In the genomic region with DNA sequence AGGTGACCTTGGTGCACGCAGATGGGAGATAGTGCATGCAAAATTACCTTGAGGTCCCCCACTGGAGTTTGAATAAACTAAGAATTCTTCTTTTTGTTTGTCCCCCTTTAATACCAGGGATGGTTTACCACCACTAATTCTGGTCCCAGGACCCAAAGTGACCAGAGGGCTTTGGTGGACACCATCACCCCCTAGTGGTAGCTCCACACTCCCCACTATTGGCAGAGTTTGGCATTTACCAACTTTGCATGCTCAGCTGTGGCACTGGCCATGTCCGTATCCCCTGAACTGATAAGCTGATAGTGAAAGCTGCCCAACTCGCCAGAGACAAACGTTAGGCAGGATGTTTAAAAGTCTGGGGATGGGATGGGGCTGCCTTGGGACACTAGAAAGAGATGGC, we compare ENCODE assay signal across 9 cellular contexts. TPM values are rescaled to one million over a fixed set of nuclear protein-coding genes. Genes with fewer than 3 reads are reported as not detected.
DNase-seq lines count a peak whose midpoint lies in the region; ATAC-seq, FAIRE-seq and TF ChIP-seq lines count a peak whose summit lies in the region.
"Had no signal": no experiment of that assay in that cellular context is flagged by ENCODE, and none has a peak within 500 bp of the region (broad histone marks: within the 10 kb centered on the region; RNA-seq: fewer than 3 reads in every experiment).

No MANE protein-coding gene starts in this region.

- no peaks in the 10 kb centered on the region for H3K9me3 ChIP-seq in right atrium auricular region
- no peaks in the 10 kb centered on the region for H3K9me3 ChIP-seq in small intestine (ENCODE audit: control insufficient read depth, low read depth)

- peaks cover 3 to 21% of the 10 kb centered on the region in 2 donors for H3K27me3 ChIP-seq in right atrium auricular region
- H3K27me3 ChIP-seq in small intestine (ENCODE audit: control insufficient read depth in 2 of 2, insufficient read depth in 2 of 2, low read length in 2 of 2) = peaks cover 17 to 27% of the 10 kb centered on the region in 2 donors

- in situ Hi-C loops in G401 (cut with HindIII; ENCODE audit: low sequenced_read_pairs) = no loop called here

- DNase-seq in G401 (ENCODE audit: low spot score) = peak; percentile 78
- DNase-seq in right atrium auricular region (ENCODE audit: low spot score) = no peak
- DNase-seq in small intestine = peak; percentile 5
- no peak for DNase-seq in stimulated activated CD4-positive, alpha-beta T cell treated with anti-CD3 and anti-CD28 coated beads, Interleukin-1b, Interleukin-23, amount 100 ng/mL, for 48 hours
- no peak for DNase-seq in activated gamma-delta T cell (lab: John Stamatoyannopoulos, UW)
- DNase-seq: naive B cell had no signal

- 4 to 6% (median 6%) methylated on average over 4 of the region's 4 CpGs for WGBS in small intestine, 3 donors

- H3K4me3 ChIP-seq in right atrium auricular region = no peak overlapping the region
- no peak overlapping the region for H3K4me3 ChIP-seq in small intestine (ENCODE audit: low read depth in 1 of 2, low read length in 2 of 2)

- TF ChIP-seq CTCF in right atrium auricular region (IDR thresholded peaks at IDR 0.05) = peak; percentile 20 to 68

- H3K27ac ChIP-seq in right atrium auricular region = no peak overlapping the region
- no peak overlapping the region for H3K27ac ChIP-seq in small intestine (ENCODE audit: low read depth in 1 of 2, low read length in 1 of 2)

- FAIRE-seq in small intestine (lab: Jason Lieb, UNC) = no peak

- H3K4me1 ChIP-seq in right atrium auricular region (peaks cover 0 to 22% of the 10 kb centered on the region in 2 donors), small intestine (ENCODE audit: control insufficient read depth in 2 of 2, insufficient read depth in 1 of 2, low read depth in 1 of 2, low read length in 1 of 2) (no peaks in the 10 kb centered on the region)

- ATAC-seq in HG03571 (IDR thresholded peaks at IDR 0.05; ENCODE audit: unreplicated experiment) = peak; percentile 50
- peak; percentile 78 for ATAC-seq in SK-N-SH treated with all-trans-retinoic acid at 6 μM for 48 hours
- ATAC-seq in GM21528 (IDR thresholded peaks at IDR 0.05; ENCODE audit: low FRiP score, unreplicated experiment) = no peak

- H3K36me3 ChIP-seq in right atrium auricular region = no peaks in the 10 kb centered on the region
- no peaks in the 10 kb centered on the region for H3K36me3 ChIP-seq in small intestine (ENCODE audit: control insufficient read depth in 2 of 2, insufficient read depth in 2 of 2, low read length in 2 of 2)

TF ChIP-seq in SK-N-SH treated with all-trans-retinoic acid at 6 μM for 48 hours, 23 proteins besides CTCF, POLR2A, EP300 and RAD21:
- TF ChIP-seq ESRRG (CRISPR knock-in tag; IDR thresholded peaks at IDR 0.05) = no peak
- TF ChIP-seq CSDC2 (CRISPR knock-in tag; IDR thresholded peaks at IDR 0.05) = no peak
- peak; percentile 13; the same call in 1 of the 2 replicates for TF ChIP-seq TCF4 (CRISPR knock-in tag; IDR thresholded peaks at IDR 0.05; ENCODE audit: borderline replicate concordance)

RNA-seq across cellular contexts. Expression of a gene that starts 3.3 kb away (rescaled TPM):
- 17.1 and 25.2 TPM in 2 replicates for total RNA-seq in G401 (2014; rRNA removed; shearing (Covaris generic))
- total RNA-seq in right atrium auricular region = 10 to 100 TPM; 11.1 to 32.2 TPM
- 1 to 10 TPM; 3.0 to 3.8 (median 3.6) TPM for polyA plus RNA-seq in small intestine

Comparison
In these comparisons a context has a peak if more than half of its experiments do, and no peak if none do; other contexts are left out.
1. DNase-seq: peak in G401 (single experiment) and small intestine (single experiment); none in right atrium auricular region (single experiment), stimulated activated CD4-positive, alpha-beta T cell treated with anti-CD3 and anti-CD28 coated beads, Interleukin-1b, Interleukin-23, amount 100 ng/mL, for 48 hours (single experiment) and activated gamma-delta T cell (single experiment).